1 cellular context compared by ENCODE assay signal in genomic region chr12:53120685-53121525, GRCh38.
TF ChIP-seq lines count a peak whose summit lies in the region.

No MANE protein-coding gene starts in this region.

TF ChIP-seq in K562, 482 proteins besides CTCF, POLR2A, EP300 and RAD21:
- no peak for TF ChIP-seq RERE (CRISPR knock-in tag; IDR thresholded peaks at IDR 0.05; ENCODE audit: borderline replicate concordance)
- TF ChIP-seq NFIC (IDR thresholded peaks at IDR 0.05): peak; percentile 56
- no peak for TF ChIP-seq CTCFL (IDR thresholded peaks at IDR 0.05; ENCODE audit: borderline replicate concordance, insufficient read depth, low read depth, low read length, poor library complexity, severe bottlenecking)
- TF ChIP-seq NFE2L1 (tag; IDR thresholded peaks at IDR 0.05; ENCODE audit: borderline replicate concordance, low read depth): no peak
- TF ChIP-seq PKNOX1 (IDR thresholded peaks at IDR 0.05): no peak
- TF ChIP-seq RCOR1 (IDR thresholded peaks at IDR 0.05; ENCODE audit: borderline replicate concordance in 1 of 2, low read depth in 2 of 2, low read length in 2 of 2): peak in 1 of 2 experiments; percentile 51; a peak in 1 of 4 replicates
- no peak for TF ChIP-seq ILK (tag; IDR thresholded peaks at IDR 0.05; ENCODE audit: borderline replicate concordance, low read depth)
